ENCODE assay signal across 1 cellular context in genomic region chr1:26784023-26784871, GRCh38.
TF ChIP-seq lines count a peak whose summit lies in the region.

No MANE protein-coding gene starts in this region.

TF ChIP-seq in K562, 482 proteins besides CTCF, POLR2A, EP300 and RAD21 (continued from another document and continues in another):
- TF ChIP-seq, protein P1, sequence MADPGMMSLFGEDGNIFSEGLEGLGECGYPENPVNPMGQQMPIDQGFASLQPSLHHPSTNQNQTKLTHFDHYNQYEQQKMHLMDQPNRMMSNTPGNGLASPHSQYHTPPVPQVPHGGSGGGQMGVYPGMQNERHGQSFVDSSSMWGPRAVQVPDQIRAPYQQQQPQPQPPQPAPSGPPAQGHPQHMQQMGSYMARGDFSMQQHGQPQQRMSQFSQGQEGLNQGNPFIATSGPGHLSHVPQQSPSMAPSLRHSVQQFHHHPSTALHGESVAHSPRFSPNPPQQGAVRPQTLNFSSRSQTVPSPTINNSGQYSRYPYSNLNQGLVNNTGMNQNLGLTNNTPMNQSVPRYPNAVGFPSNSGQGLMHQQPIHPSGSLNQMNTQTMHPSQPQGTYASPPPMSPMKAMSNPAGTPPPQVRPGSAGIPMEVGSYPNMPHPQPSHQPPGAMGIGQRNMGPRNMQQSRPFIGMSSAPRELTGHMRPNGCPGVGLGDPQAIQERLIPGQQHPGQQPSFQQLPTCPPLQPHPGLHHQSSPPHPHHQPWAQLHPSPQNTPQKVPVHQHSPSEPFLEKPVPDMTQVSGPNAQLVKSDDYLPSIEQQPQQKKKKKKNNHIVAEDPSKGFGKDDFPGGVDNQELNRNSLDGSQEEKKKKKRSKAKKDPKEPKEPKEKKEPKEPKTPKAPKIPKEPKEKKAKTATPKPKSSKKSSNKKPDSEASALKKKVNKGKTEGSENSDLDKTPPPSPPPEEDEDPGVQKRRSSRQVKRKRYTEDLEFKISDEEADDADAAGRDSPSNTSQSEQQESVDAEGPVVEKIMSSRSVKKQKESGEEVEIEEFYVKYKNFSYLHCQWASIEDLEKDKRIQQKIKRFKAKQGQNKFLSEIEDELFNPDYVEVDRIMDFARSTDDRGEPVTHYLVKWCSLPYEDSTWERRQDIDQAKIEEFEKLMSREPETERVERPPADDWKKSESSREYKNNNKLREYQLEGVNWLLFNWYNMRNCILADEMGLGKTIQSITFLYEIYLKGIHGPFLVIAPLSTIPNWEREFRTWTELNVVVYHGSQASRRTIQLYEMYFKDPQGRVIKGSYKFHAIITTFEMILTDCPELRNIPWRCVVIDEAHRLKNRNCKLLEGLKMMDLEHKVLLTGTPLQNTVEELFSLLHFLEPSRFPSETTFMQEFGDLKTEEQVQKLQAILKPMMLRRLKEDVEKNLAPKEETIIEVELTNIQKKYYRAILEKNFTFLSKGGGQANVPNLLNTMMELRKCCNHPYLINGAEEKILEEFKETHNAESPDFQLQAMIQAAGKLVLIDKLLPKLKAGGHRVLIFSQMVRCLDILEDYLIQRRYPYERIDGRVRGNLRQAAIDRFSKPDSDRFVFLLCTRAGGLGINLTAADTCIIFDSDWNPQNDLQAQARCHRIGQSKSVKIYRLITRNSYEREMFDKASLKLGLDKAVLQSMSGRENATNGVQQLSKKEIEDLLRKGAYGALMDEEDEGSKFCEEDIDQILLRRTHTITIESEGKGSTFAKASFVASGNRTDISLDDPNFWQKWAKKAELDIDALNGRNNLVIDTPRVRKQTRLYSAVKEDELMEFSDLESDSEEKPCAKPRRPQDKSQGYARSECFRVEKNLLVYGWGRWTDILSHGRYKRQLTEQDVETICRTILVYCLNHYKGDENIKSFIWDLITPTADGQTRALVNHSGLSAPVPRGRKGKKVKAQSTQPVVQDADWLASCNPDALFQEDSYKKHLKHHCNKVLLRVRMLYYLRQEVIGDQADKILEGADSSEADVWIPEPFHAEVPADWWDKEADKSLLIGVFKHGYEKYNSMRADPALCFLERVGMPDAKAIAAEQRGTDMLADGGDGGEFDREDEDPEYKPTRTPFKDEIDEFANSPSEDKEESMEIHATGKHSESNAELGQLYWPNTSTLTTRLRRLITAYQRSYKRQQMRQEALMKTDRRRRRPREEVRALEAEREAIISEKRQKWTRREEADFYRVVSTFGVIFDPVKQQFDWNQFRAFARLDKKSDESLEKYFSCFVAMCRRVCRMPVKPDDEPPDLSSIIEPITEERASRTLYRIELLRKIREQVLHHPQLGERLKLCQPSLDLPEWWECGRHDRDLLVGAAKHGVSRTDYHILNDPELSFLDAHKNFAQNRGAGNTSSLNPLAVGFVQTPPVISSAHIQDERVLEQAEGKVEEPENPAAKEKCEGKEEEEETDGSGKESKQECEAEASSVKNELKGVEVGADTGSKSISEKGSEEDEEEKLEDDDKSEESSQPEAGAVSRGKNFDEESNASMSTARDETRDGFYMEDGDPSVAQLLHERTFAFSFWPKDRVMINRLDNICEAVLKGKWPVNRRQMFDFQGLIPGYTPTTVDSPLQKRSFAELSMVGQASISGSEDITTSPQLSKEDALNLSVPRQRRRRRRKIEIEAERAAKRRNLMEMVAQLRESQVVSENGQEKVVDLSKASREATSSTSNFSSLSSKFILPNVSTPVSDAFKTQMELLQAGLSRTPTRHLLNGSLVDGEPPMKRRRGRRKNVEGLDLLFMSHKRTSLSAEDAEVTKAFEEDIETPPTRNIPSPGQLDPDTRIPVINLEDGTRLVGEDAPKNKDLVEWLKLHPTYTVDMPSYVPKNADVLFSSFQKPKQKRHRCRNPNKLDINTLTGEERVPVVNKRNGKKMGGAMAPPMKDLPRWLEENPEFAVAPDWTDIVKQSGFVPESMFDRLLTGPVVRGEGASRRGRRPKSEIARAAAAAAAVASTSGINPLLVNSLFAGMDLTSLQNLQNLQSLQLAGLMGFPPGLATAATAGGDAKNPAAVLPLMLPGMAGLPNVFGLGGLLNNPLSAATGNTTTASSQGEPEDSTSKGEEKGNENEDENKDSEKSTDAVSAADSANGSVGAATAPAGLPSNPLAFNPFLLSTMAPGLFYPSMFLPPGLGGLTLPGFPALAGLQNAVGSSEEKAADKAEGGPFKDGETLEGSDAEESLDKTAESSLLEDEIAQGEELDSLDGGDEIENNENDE (IDR thresholded peaks at IDR 0.05; ENCODE audit: low read depth, low read length) = no peak
- peak; percentile 23; the same call in 1 of the 2 replicates for TF ChIP-seq MYC (IDR thresholded peaks at IDR 0.05; ENCODE audit: low read depth, low read length)
- 0 out of 2 replicates have a peak, but pooled peaks have one; percentile 25 for TF ChIP-seq MYC (CRISPR knock-in tag; IDR thresholded peaks at IDR 0.05; ENCODE audit: borderline replicate concordance, low read depth)
- TF ChIP-seq MEF2D (tag; conservative IDR thresholded peaks at IDR 0.05; ENCODE audit: low read depth) = no peak
- TF ChIP-seq MTA2 (IDR thresholded peaks at IDR 0.05; ENCODE audit: low read depth) = no peak
- TF ChIP-seq NR2F6 (CRISPR knock-in tag; IDR thresholded peaks at IDR 0.05) = peak; percentile 72; the same call in 1 of the 2 replicates
- no peak for TF ChIP-seq ZNF780A (CRISPR knock-in tag; IDR thresholded peaks at IDR 0.05)
- no peak for TF ChIP-seq E2F5 (CRISPR knock-in tag; IDR thresholded peaks at IDR 0.05)
- no peak for TF ChIP-seq KDM2B (CRISPR knock-in tag; IDR thresholded peaks at IDR 0.05)
- TF ChIP-seq ARID1B (IDR thresholded peaks at IDR 0.05) = no peak
- TF ChIP-seq, protein P2, sequence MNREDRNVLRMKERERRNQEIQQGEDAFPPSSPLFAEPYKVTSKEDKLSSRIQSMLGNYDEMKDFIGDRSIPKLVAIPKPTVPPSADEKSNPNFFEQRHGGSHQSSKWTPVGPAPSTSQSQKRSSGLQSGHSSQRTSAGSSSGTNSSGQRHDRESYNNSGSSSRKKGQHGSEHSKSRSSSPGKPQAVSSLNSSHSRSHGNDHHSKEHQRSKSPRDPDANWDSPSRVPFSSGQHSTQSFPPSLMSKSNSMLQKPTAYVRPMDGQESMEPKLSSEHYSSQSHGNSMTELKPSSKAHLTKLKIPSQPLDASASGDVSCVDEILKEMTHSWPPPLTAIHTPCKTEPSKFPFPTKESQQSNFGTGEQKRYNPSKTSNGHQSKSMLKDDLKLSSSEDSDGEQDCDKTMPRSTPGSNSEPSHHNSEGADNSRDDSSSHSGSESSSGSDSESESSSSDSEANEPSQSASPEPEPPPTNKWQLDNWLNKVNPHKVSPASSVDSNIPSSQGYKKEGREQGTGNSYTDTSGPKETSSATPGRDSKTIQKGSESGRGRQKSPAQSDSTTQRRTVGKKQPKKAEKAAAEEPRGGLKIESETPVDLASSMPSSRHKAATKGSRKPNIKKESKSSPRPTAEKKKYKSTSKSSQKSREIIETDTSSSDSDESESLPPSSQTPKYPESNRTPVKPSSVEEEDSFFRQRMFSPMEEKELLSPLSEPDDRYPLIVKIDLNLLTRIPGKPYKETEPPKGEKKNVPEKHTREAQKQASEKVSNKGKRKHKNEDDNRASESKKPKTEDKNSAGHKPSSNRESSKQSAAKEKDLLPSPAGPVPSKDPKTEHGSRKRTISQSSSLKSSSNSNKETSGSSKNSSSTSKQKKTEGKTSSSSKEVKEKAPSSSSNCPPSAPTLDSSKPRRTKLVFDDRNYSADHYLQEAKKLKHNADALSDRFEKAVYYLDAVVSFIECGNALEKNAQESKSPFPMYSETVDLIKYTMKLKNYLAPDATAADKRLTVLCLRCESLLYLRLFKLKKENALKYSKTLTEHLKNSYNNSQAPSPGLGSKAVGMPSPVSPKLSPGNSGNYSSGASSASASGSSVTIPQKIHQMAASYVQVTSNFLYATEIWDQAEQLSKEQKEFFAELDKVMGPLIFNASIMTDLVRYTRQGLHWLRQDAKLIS (CRISPR knock-in tag; IDR thresholded peaks at IDR 0.05) = peak; percentile 40; the same call in 1 of the 2 replicates
- no peak for TF ChIP-seq L3MBTL2 (IDR thresholded peaks at IDR 0.05)
- TF ChIP-seq FOXP1 (CRISPR knock-in tag; IDR thresholded peaks at IDR 0.05) = no peak
- TF ChIP-seq BMI1 (IDR thresholded peaks at IDR 0.05; ENCODE audit: low read length) = no peak
- TF ChIP-seq FOXK2 (conservative IDR thresholded peaks at IDR 0.05 in 1 of 2, IDR thresholded peaks at IDR 0.05 in 1 of 2; ENCODE audit: low read depth in 2 of 2) = peak; percentile 66 to 71; a peak in 3 of 4 replicates
- TF ChIP-seq ZNF76 (CRISPR knock-in tag; IDR thresholded peaks at IDR 0.05; ENCODE audit: borderline replicate concordance) = no peak
- TF ChIP-seq RUNX1 (IDR thresholded peaks at IDR 0.05; ENCODE audit: low read depth) = no peak
- TF ChIP-seq PHB2 (IDR thresholded peaks at IDR 0.05; ENCODE audit: low read depth) = no peak
- 0 out of 2 replicates have a peak, but pooled peaks have one; percentile 73 for TF ChIP-seq MTA3 (IDR thresholded peaks at IDR 0.05; ENCODE audit: borderline replicate concordance)
- peak; percentile 75 for TF ChIP-seq STAT6 (CRISPR knock-in tag; IDR thresholded peaks at IDR 0.05)
- TF ChIP-seq MXI1 (IDR thresholded peaks at IDR 0.05; ENCODE audit: low read depth, low read length) = no peak
- no peak for TF ChIP-seq MCM3 (IDR thresholded peaks at IDR 0.05)
- no peak for TF ChIP-seq ETV5 (CRISPR knock-in tag; IDR thresholded peaks at IDR 0.05; ENCODE audit: low read depth)
- no peak for TF ChIP-seq TCFL5 (CRISPR knock-in tag; conservative IDR thresholded peaks at IDR 0.05)
- TF ChIP-seq, protein P3, sequence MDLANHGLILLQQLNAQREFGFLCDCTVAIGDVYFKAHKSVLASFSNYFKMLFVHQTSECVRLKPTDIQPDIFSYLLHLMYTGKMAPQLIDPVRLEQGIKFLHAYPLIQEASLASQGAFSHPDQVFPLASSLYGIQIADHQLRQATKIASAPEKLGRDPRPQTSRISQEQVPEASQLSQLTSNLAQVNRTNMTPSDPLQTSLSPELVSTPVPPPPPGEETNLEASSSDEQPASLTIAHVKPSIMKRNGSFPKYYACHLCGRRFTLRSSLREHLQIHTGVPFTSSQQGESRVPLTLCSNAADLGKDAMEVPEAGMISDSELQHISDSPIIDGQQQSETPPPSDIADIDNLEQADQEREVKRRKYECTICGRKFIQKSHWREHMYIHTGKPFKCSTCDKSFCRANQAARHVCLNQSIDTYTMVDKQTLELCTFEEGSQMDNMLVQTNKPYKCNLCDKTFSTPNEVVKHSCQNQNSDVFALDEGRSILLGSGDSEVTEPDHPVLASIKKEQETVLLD (IDR thresholded peaks at IDR 0.05) = no peak
- TF ChIP-seq, protein P4, sequence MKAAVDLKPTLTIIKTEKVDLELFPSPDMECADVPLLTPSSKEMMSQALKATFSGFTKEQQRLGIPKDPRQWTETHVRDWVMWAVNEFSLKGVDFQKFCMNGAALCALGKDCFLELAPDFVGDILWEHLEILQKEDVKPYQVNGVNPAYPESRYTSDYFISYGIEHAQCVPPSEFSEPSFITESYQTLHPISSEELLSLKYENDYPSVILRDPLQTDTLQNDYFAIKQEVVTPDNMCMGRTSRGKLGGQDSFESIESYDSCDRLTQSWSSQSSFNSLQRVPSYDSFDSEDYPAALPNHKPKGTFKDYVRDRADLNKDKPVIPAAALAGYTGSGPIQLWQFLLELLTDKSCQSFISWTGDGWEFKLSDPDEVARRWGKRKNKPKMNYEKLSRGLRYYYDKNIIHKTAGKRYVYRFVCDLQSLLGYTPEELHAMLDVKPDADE (conservative IDR thresholded peaks at IDR 0.05; ENCODE audit: control insufficient read depth, low read depth, low read length) = no peak
- no peak for TF ChIP-seq ZNF121 (CRISPR knock-in tag; conservative IDR thresholded peaks at IDR 0.05)
- TF ChIP-seq CBFA2T3 (IDR thresholded peaks at IDR 0.05) = no peak
- TF ChIP-seq, protein P5, sequence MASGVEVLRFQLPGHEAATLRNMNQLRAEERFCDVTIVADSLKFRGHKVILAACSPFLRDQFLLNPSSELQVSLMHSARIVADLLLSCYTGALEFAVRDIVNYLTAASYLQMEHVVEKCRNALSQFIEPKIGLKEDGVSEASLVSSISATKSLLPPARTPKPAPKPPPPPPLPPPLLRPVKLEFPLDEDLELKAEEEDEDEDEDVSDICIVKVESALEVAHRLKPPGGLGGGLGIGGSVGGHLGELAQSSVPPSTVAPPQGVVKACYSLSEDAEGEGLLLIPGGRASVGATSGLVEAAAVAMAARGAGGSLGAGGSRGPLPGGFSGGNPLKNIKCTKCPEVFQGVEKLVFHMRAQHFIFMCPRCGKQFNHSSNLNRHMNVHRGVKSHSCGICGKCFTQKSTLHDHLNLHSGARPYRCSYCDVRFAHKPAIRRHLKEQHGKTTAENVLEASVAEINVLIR (CRISPR knock-in tag; IDR thresholded peaks at IDR 0.05) = no peak
- TF ChIP-seq NELFE (IDR thresholded peaks at IDR 0.05; ENCODE audit: insufficient read depth, insufficient read length) = no peak
- no peak for TF ChIP-seq HMG20B (CRISPR knock-in tag; IDR thresholded peaks at IDR 0.05)
- TF ChIP-seq, protein P6, sequence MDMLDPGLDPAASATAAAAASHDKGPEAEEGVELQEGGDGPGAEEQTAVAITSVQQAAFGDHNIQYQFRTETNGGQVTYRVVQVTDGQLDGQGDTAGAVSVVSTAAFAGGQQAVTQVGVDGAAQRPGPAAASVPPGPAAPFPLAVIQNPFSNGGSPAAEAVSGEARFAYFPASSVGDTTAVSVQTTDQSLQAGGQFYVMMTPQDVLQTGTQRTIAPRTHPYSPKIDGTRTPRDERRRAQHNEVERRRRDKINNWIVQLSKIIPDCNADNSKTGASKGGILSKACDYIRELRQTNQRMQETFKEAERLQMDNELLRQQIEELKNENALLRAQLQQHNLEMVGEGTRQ (CRISPR knock-in tag; IDR thresholded peaks at IDR 0.05) = no peak
- no peak for TF ChIP-seq SAFB (IDR thresholded peaks at IDR 0.05; ENCODE audit: borderline replicate concordance, low read depth, low read length)
- TF ChIP-seq, protein P7, sequence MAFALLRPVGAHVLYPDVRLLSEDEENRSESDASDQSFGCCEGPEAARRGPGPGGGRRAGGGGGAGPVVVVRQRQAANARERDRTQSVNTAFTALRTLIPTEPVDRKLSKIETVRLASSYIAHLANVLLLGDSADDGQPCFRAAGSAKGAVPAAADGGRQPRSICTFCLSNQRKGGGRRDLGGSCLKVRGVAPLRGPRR (CRISPR knock-in tag; IDR thresholded peaks at IDR 0.05) = no peak
- no peak for TF ChIP-seq FIP1L1 (IDR thresholded peaks at IDR 0.05; ENCODE audit: low read depth, low read length, poor library complexity, severe bottlenecking)
- peak; percentile 10; the same call in 1 of the 2 replicates for TF ChIP-seq ZKSCAN1 (IDR thresholded peaks at IDR 0.05; ENCODE audit: low read depth, low read length)
